Comparison of ENCODE assay signal across 10 cellular contexts in genomic region chr17:12883472-12883871, GRCh38.
"Had no signal": no experiment of that assay in that cellular context is flagged by ENCODE, and none has a peak within 500 bp of the region (broad histone marks: within the 10 kb centered on the region; RNA-seq: fewer than 3 reads in every experiment).

No MANE protein-coding gene starts in this region.

- H2AFZ ChIP-seq: GM23248, GM23338 had no signal

- H3K9me3 Mint-ChIP-seq: GM23338, HFFc6 had no signal

- H3K36me3 ChIP-seq: HAP-1 had no signal

- FAIRE-seq: H1, H54 had no signal

- DNase-seq: GM23248, GOT3, H7, HCEC 1CT, HFFc6 had no signal

- H3K9ac ChIP-seq: GM23248 had no signal

- H3K4me1 ChIP-seq: HAP-1 had no signal

- H3K4me2 ChIP-seq: GM23338 had no signal

- H3K4me3 ChIP-seq: GM23248, GM23338, HAP-1 had no signal

- H3K9me3 ChIP-seq: HAP-1 had no signal

- H3K27ac ChIP-seq: GM23248 had no signal

- ATAC-seq: GM23338, HCT116 had no signal

- H3K4me3 Mint-ChIP-seq: GM23338, HFFc6 had no signal

- H3K27ac Mint-ChIP-seq: GM23338, HFFc6 had no signal
